ENCODE assay signal across 9 cellular contexts in the genomic region with DNA sequence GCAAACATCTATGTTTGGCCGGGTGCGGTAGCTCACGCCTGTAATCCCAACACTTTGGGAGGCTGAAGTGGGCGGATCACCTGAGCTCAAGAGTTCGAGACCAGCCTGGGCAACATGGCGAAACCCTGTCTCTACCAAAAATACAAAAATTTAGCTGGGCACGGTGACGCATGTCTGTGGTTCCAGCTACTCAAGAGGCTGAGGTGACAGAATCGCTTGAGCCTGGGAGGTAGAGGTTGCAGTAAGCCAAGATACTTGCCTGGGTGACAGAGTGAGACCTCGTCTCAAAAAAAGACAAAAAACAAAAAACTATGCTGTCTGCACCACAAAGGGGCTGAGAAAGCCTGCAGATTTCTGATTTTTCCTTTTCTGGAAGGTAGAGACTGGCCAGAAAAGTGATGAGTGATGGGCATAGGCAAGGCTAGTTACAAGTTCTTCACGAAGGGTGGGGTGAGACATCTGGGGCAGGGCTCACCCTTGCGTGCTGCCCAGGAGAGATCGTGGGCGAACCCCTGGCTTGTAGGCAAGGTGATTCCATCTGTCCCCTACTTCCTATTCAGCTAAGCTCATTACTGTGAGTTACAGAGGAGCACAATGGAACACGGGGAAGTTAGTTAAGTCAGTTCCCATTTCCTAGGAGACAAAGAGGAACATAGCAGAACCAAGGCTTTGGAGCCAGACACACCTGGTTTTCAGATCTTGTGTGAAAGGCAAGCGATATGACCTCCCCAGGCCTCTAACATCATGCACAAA. TPM values are rescaled to one million over a fixed set of nuclear protein-coding genes. Genes with fewer than 3 reads are reported as not detected.
DNase-seq lines count a peak whose midpoint lies in the region; ATAC-seq and TF ChIP-seq lines count a peak whose summit lies in the region.
"Had no signal": no experiment of that assay in that cellular context is flagged by ENCODE, and none has a peak within 500 bp of the region (broad histone marks: within the 10 kb centered on the region; RNA-seq: fewer than 3 reads in every experiment).

No MANE protein-coding gene starts in this region.

- TF ChIP-seq POLR2A in esophagus muscularis mucosa (IDR thresholded peaks at IDR 0.05; ENCODE audit: low read depth) = no peak

- no peak overlapping the region for H3K9ac ChIP-seq in BLaER1

- H3K4me3 Mint-ChIP-seq in activated naive CD8-positive, alpha-beta T cell treated with anti-CD3 and anti-CD28 coated beads, Interleukin-2, amount 10 ng/mL, durations not matched to agents 7 days and 5 days = peak overlapping the region; percentile 78
- H3K4me3 Mint-ChIP-seq in naive B cell = peak overlapping the region; percentile 76 to 99 (median 90)

- H3K36me3 Mint-ChIP-seq in activated naive CD8-positive, alpha-beta T cell treated with anti-CD3 and anti-CD28 coated beads, Interleukin-2, amount 10 ng/mL, durations not matched to agents 7 days and 5 days = peaks cover 36% of the 10 kb centered on the region
- H3K36me3 Mint-ChIP-seq in naive B cell = peaks cover 26% of the 10 kb centered on the region in 2 donors

- no peak for ATAC-seq in activated naive CD8-positive, alpha-beta T cell treated with anti-CD3 and anti-CD28 coated beads, Interleukin-2, amount 10 ng/mL, durations not matched to agents 7 days and 5 days (ENCODE audit: low read depth)
- ATAC-seq in naive B cell (ENCODE audit: low read depth in 2 of 2) = no peak

- no peak for TF ChIP-seq EP300 in esophagus muscularis mucosa (IDR thresholded peaks at IDR 0.05)

- H3K4me1 ChIP-seq in BLaER1 (peaks cover 77% of the 10 kb centered on the region), esophagus muscularis mucosa (peaks cover 19 to 59% (median 34%) of the 10 kb centered on the region in 4 donors)

- H3K27ac ChIP-seq in BLaER1 (0 out of 2 replicates have a peak overlapping the region, but pooled peaks have one; percentile 18), esophagus muscularis mucosa (replicated peaks in 1 of 4) (no peak overlapping the region)

- H4K20me1 ChIP-seq in BLaER1 = peaks cover 81% of the 10 kb centered on the region

- WGBS in esophagus muscularis mucosa = 85% methylated on average over 16 of the region's 16 CpGs

- DNase-seq in HT-29 (ENCODE audit: low spot score) (peak; percentile 50), naive B cell (no peak), esophagus muscularis mucosa (ENCODE audit: extremely low spot score) (no peak), cortex of kidney (lab: John Stamatoyannopoulos, UW) (no peak), EL (no peak), iPS-NIHi11 (ENCODE audit: low spot score) (no peak)
- DNase-seq in activated naive CD8-positive, alpha-beta T cell treated with anti-CD3 and anti-CD28 coated beads, Interleukin-2, amount 10 ng/mL, durations not matched to agents 7 days and 5 days = no peak

- intact Hi-C loops in esophagus muscularis mucosa (cut with DNase I) = loop anchor here (2.0 kb wide), 1 partner anchor 31 kb away; no protein-coding TSS in a partner anchor

- H3K27me3 Mint-ChIP-seq in activated naive CD8-positive, alpha-beta T cell treated with anti-CD3 and anti-CD28 coated beads, Interleukin-2, amount 10 ng/mL, durations not matched to agents 7 days and 5 days = no peaks in the 10 kb centered on the region
- no peaks in the 10 kb centered on the region for H3K27me3 Mint-ChIP-seq in naive B cell

- peak overlapping the region; percentile 98 for H3K4me2 ChIP-seq in BLaER1

- no peak for TF ChIP-seq CTCF in esophagus muscularis mucosa (IDR thresholded peaks at IDR 0.05)

- H3K4me3 ChIP-seq in BLaER1 (no peak overlapping the region), esophagus muscularis mucosa (no peak overlapping the region)
- H3K4me3 ChIP-seq: lung had no signal

- H3K4me1 Mint-ChIP-seq in activated naive CD8-positive, alpha-beta T cell treated with anti-CD3 and anti-CD28 coated beads, Interleukin-2, amount 10 ng/mL, durations not matched to agents 7 days and 5 days = peaks cover 52% of the 10 kb centered on the region
- H3K4me1 Mint-ChIP-seq in naive B cell = peaks cover 56 to 82% (median 75%) of the 10 kb centered on the region in 3 donors

- H3K9me3 Mint-ChIP-seq in activated naive CD8-positive, alpha-beta T cell treated with anti-CD3 and anti-CD28 coated beads, Interleukin-2, amount 10 ng/mL, durations not matched to agents 7 days and 5 days = no peaks in the 10 kb centered on the region
- H3K9me3 Mint-ChIP-seq in naive B cell = no peaks in the 10 kb centered on the region

- H3K27me3 ChIP-seq in BLaER1 = no peaks in the 10 kb centered on the region
- no peaks in the 10 kb centered on the region for H3K27me3 ChIP-seq in esophagus muscularis mucosa

- H3K9me3 ChIP-seq in BLaER1 = no peaks in the 10 kb centered on the region
- no peaks in the 10 kb centered on the region for H3K9me3 ChIP-seq in esophagus muscularis mucosa

- peak overlapping the region; percentile 80 for H3K27ac Mint-ChIP-seq in activated naive CD8-positive, alpha-beta T cell treated with anti-CD3 and anti-CD28 coated beads, Interleukin-2, amount 10 ng/mL, durations not matched to agents 7 days and 5 days
- H3K27ac Mint-ChIP-seq in naive B cell = peak overlapping the region; percentile 83 to 99 (median 96)

- POLR2A ChIA-PET in activated naive CD8-positive, alpha-beta T cell treated with anti-CD3 and anti-CD28 coated beads, Interleukin-2, amount 10 ng/mL, durations not matched to agents 7 days and 5 days (lab: Charles Lee) = interaction anchor here (1.8 to 5.0 kb wide), 4 partner anchors 12 to 31 kb away, joined by 5 to 33 read pairs (median 24); no protein-coding TSS in a partner anchor

- peaks cover 40% of the 10 kb centered on the region for H3K36me3 ChIP-seq in BLaER1
- H3K36me3 ChIP-seq in esophagus muscularis mucosa = peaks cover 0 to 8% (median 3%) of the 10 kb centered on the region in 4 donors

RNA-seq across cellular contexts. Expression of a gene that starts 3.2 kb away (rescaled TPM):
- 916 and 965 TPM in 2 replicates for total RNA-seq in HT-29 (2014; rRNA removed; shearing (Covaris generic))
- 10 to 100 TPM; 80.8 to 82.3 TPM for total RNA-seq in activated naive CD8-positive, alpha-beta T cell treated with anti-CD3 and anti-CD28 coated beads, Interleukin-2, amount 10 ng/mL, durations not matched to agents 7 days and 5 days
- polyA plus RNA-seq in naive B cell (ENCODE audit: low read depth in 6 of 6) = 100 to 1,000 TPM in 1 of 6 donors, 10 to 100 TPM in 5; 58.4 to 125 (median 89.7) TPM
- total RNA-seq in esophagus muscularis mucosa = 10 to 100 TPM; 17.4 to 63.6 (median 31.8) TPM

Comparison
In these comparisons a context has a peak if more than half of its experiments do, and no peak if none do; other contexts are left out.
1. RNA of a gene that starts 3.2 kb away (total RNA-seq): 916 to 965 TPM in HT-29; 80.8 to 82.3 TPM in activated naive CD8-positive, alpha-beta T cell treated with anti-CD3 and anti-CD28 coated beads, Interleukin-2, amount 10 ng/mL, durations not matched to agents 7 days and 5 days and 17.4 to 63.6 TPM in esophagus muscularis mucosa; every median in the first group is over 10 times any median in the second.